8 cellular contexts compared by ENCODE assay signal in the genomic region with DNA sequence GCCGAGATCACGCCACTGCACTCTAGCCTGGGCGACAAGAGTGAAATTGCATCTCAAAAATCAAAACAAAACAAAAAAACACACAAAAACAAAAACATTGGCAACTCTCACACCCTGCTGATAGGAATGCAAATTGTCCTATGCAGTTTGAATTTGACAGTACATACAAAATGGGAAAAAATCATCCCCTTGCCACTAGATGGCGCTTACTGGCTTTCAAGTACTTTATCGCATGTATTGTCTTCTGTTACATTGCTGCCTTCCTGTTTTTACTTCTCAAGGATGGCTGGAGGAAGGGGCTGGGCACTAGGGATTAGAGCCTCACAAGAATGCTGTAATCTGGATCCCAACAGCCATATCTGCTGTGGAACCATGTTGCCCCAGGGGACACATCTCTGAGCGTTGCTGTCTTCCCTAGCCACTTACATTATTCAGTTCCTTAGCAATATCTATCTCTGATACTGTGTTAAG. TPM values are rescaled to one million over a fixed set of nuclear protein-coding genes. Genes with fewer than 3 reads are reported as not detected.
A peak's percentile ranks its signal among the peaks of the same experiment; 100 is the strongest.
DNase-seq lines count a peak whose midpoint lies in the region; ATAC-seq and TF ChIP-seq lines count a peak whose summit lies in the region.

No MANE protein-coding gene starts in this region.

- no peak overlapping the region for H3K27ac ChIP-seq in A673 (ENCODE audit: low read depth, low read length, poor library complexity, severe bottlenecking)

- H3K36me3 ChIP-seq in A673 (ENCODE audit: insufficient read depth, low read length, poor library complexity, severe bottlenecking), result no peaks in the 10 kb centered on the region

- POLR2A ChIA-PET in A673 (lab: Charles Lee; ENCODE audit: low non-redundant PET), result interaction anchor here (0.6 kb wide), 1 partner anchor 334 kb away, joined by 10 read pairs; no protein-coding TSS in a partner anchor

- no peaks in the 10 kb centered on the region for H3K4me1 ChIP-seq in A673 (ENCODE audit: insufficient read depth, low read length, poor library complexity, severe bottlenecking)

- no peaks in the 10 kb centered on the region for H3K27me3 ChIP-seq in A673 (replicated peaks; ENCODE audit: insufficient read depth, low read depth, low read length, poor library complexity)

- CTCF ChIA-PET in A673 (lab: Charles Lee), result no interaction called here

- BruUV-seq in A673 (replicated peaks; lab: Mats Ljungman, UMichigan), result no TSS peak

- TF ChIP-seq CTCF in A673 (conservative IDR thresholded peaks at IDR 0.05; ENCODE audit: low read depth, low read length) (peak; percentile 82), GM12801 (IDR thresholded peaks at IDR 0.05; ENCODE audit: extremely low read depth, insufficient read length) (peak; percentile 81), cardiac fibroblast (IDR thresholded peaks at IDR 0.05; ENCODE audit: low read depth, low read length) (peak; percentile 81)

- peak; percentile 95 for DNase-seq in A673 (ENCODE audit: low spot score)
- DNase-seq in NCI-H146 treated with DMSO at 0.1 percent for 48 hours (lab: John Stamatoyannopoulos, UW; ENCODE audit: unreplicated experiment), result peak; percentile 82
- DNase-seq in SKM-1 (lab: John Stamatoyannopoulos, UW; ENCODE audit: unreplicated experiment), result peak; percentile 94
- DNase-seq in cardiac fibroblast (ENCODE audit: low read depth in 2 of 2), result peak; percentile 98
- DNase-seq in islet precursor cell, result peak; percentile 88
- peak; percentile 63 for DNase-seq in stimulated activated CD4-positive, alpha-beta T cell treated with anti-CD3 and anti-CD28 coated beads, Interleukin-4, amount 100 ng/mL, for 24 hours

- H3K4me3 ChIP-seq in A673 (ENCODE audit: low read depth, low read length, poor library complexity, severe bottlenecking), result no peak overlapping the region
- no peak overlapping the region for H3K4me3 ChIP-seq in cardiac fibroblast (replicated peaks in 1 of 2; ENCODE audit: low read depth in 2 of 2, low read length in 2 of 2)

- H3K9me3 ChIP-seq in A673 (ENCODE audit: low read depth, low read length, poor library complexity, severe bottlenecking), result no peaks in the 10 kb centered on the region

- intact Hi-C loops in A673 (cut with micrococcal nuclease; ENCODE audit: unreplicated experiment), result loop anchor here (1.0 to 2.0 kb wide), 2 partner anchors 280 to 311 kb away; no protein-coding TSS in a partner anchor

- ATAC-seq in GM18520 (IDR thresholded peaks at IDR 0.05; ENCODE audit: unreplicated experiment), result no peak

RNA-seq across cellular contexts. Expression of a gene that starts 59.4 kb away (rescaled TPM):
- 21.9 and 23.7 TPM in 2 replicates for total RNA-seq in A673 (2021)
